In genomic region chr17:72121164-72122001, GRCh38 we compare ENCODE assay signal across 8 cellular contexts. TPM values are rescaled to one million over a fixed set of nuclear protein-coding genes. Genes with fewer than 3 reads are reported as not detected.
DNase-seq lines count a peak whose midpoint lies in the region; ATAC-seq and TF ChIP-seq lines count a peak whose summit lies in the region.

No MANE protein-coding gene starts in this region.

- H3K9me3 Mint-ChIP-seq in activated CD4-positive, alpha-beta T cell treated with anti-CD3 and anti-CD28 coated beads, Interleukin-2, amount 10 ng/mL, durations not matched to agents 24 days and 14 days = no peaks in the 10 kb centered on the region
- peaks cover 0 to 14% (median 1%) of the 10 kb centered on the region in 8 donors for H3K9me3 Mint-ChIP-seq in CD4-positive, alpha-beta memory T cell

- H3K36me3 ChIP-seq in heart left ventricle (peaks cover 0 to 23% (median 2%) of the 10 kb centered on the region in 9 donors), rectal smooth muscle tissue (ENCODE audit: control insufficient read depth, insufficient read depth, low read length) (no peaks in the 10 kb centered on the region)
- H3K36me3 ChIP-seq in CD4-positive, alpha-beta memory T cell (ENCODE audit: insufficient read depth, low read length) = no peaks in the 10 kb centered on the region

- WGBS in heart left ventricle, 4 donors = 0 to 1% (median 1%) methylated on average over 35 to 88 of the region's 88 CpGs

- DNase-seq in activated CD4-positive, alpha-beta T cell treated with anti-CD3 and anti-CD28 coated beads, Interleukin-2, amount 10 ng/mL, durations not matched to agents 24 days and 14 days = no peak
- no peak for DNase-seq in activated CD4-positive, alpha-beta T cell treated with anti-CD3 and anti-CD28 coated beads, Interleukin-2, amount 50 U/mL, for 48 hours
- DNase-seq in T1000 (lab: John Stamatoyannopoulos, UW) (peak; percentile 45), heart left ventricle (peak; percentile 51 to 66 (median 54)), NCI-H1048 (lab: John Stamatoyannopoulos, UW) (no peak)
- DNase-seq in CD4-positive, alpha-beta memory T cell = no peak

- H3K9me3 ChIP-seq in heart left ventricle = no peaks in the 10 kb centered on the region
- no peaks in the 10 kb centered on the region for H3K9me3 ChIP-seq in CD4-positive, alpha-beta memory T cell (ENCODE audit: control insufficient read depth in 1 of 2, low read length in 2 of 2)

- peaks cover 0 to 64% (median 14%) of the 10 kb centered on the region in 12 donors for H3K4me1 ChIP-seq in heart left ventricle
- H3K4me1 ChIP-seq in rectal smooth muscle tissue (ENCODE audit: control insufficient read depth, insufficient read depth, low read length) = peaks cover 7% of the 10 kb centered on the region
- peaks cover 7% of the 10 kb centered on the region for H3K4me1 ChIP-seq in CD4-positive, alpha-beta memory T cell (ENCODE audit: insufficient read depth, low read length)

- H3K27me3 Mint-ChIP-seq in activated CD4-positive, alpha-beta T cell treated with anti-CD3 and anti-CD28 coated beads, Interleukin-2, amount 10 ng/mL, durations not matched to agents 24 days and 14 days = peaks cover 66% of the 10 kb centered on the region
- H3K27me3 Mint-ChIP-seq in CD4-positive, alpha-beta memory T cell = peaks cover 36 to 48% of the 10 kb centered on the region in 2 donors

- peak in 5 of 12 donors; percentile 9 to 39 (median 20) for TF ChIP-seq CTCF in heart left ventricle (IDR thresholded peaks at IDR 0.05)

- H3K27me3 ChIP-seq in heart left ventricle (peaks cover under 1 to 85% (median 40%) of the 10 kb centered on the region in 9 donors), rectal smooth muscle tissue (ENCODE audit: control insufficient read depth, insufficient read depth, low read length) (peaks cover 19% of the 10 kb centered on the region)
- peaks cover 24% of the 10 kb centered on the region for H3K27me3 ChIP-seq in CD4-positive, alpha-beta memory T cell (ENCODE audit: insufficient read depth, low read length)

- H3K27ac ChIP-seq in heart left ventricle = peak overlapping the region; percentile 76 to 98 (median 87)
- peak overlapping the region; percentile 1 for H3K27ac ChIP-seq in rectal smooth muscle tissue (ENCODE audit: low read depth, low read length)
- H3K27ac ChIP-seq in CD4-positive, alpha-beta memory T cell (ENCODE audit: low read depth, low read length) = no peak overlapping the region

- no peak overlapping the region for H3K4me3 Mint-ChIP-seq in activated CD4-positive, alpha-beta T cell treated with anti-CD3 and anti-CD28 coated beads, Interleukin-2, amount 10 ng/mL, durations not matched to agents 24 days and 14 days
- H3K4me3 Mint-ChIP-seq in CD4-positive, alpha-beta memory T cell = peak overlapping the region in 3 of 8 donors; percentile 34 to 57 (median 48)

- H3K36me3 Mint-ChIP-seq in activated CD4-positive, alpha-beta T cell treated with anti-CD3 and anti-CD28 coated beads, Interleukin-2, amount 10 ng/mL, durations not matched to agents 24 days and 14 days (ENCODE audit: low read depth) = peaks cover 5% of the 10 kb centered on the region
- no peaks in the 10 kb centered on the region for H3K36me3 Mint-ChIP-seq in CD4-positive, alpha-beta memory T cell

- peaks cover 8% of the 10 kb centered on the region for H3K4me1 Mint-ChIP-seq in activated CD4-positive, alpha-beta T cell treated with anti-CD3 and anti-CD28 coated beads, Interleukin-2, amount 10 ng/mL, durations not matched to agents 24 days and 14 days
- H3K4me1 Mint-ChIP-seq in CD4-positive, alpha-beta memory T cell = peaks cover 5 to 42% (median 12%) of the 10 kb centered on the region in 4 donors

- POLR2A ChIA-PET in CD4-positive, alpha-beta memory T cell (lab: Charles Lee; ENCODE audit: partially characterized antibody) = no interaction called here

- peak overlapping the region; percentile 63 for H3K27ac Mint-ChIP-seq in activated CD4-positive, alpha-beta T cell treated with anti-CD3 and anti-CD28 coated beads, Interleukin-2, amount 10 ng/mL, durations not matched to agents 24 days and 14 days
- no peak overlapping the region for H3K27ac Mint-ChIP-seq in CD4-positive, alpha-beta memory T cell

- TF ChIP-seq POLR2A in heart left ventricle (IDR thresholded peaks at IDR 0.05) = no peak

- H3K4me3 ChIP-seq in heart left ventricle (peak overlapping the region; percentile 54 to 94 (median 74)), rectal smooth muscle tissue (ENCODE audit: low read length) (peak overlapping the region; percentile 85)
- no peak overlapping the region for H3K4me3 ChIP-seq in CD4-positive, alpha-beta memory T cell (ENCODE audit: low read length in 2 of 2)

- no peak overlapping the region for H3K9ac ChIP-seq in rectal smooth muscle tissue (ENCODE audit: low read length)

- ATAC-seq in HG03045 (IDR thresholded peaks at IDR 0.05; ENCODE audit: unreplicated experiment) = peak; percentile 6
- ATAC-seq in heart left ventricle = peak in 3 of 4 donors; percentile 23 to 40 (median 25)

- CTCF ChIA-PET in CD4-positive, alpha-beta memory T cell (lab: Charles Lee; ENCODE audit: partially characterized antibody) = interaction anchor here (1.3 kb wide), 1 partner anchor 10 kb away, joined by 3 read pairs; no protein-coding TSS in a partner anchor

- intact Hi-C loops in activated CD4-positive, alpha-beta T cell treated with anti-CD3 and anti-CD28 coated beads, Interleukin-2, amount 10 ng/mL, durations not matched to agents 24 days and 14 days (cut with micrococcal nuclease) = no loop called here
- intact Hi-C loops in heart left ventricle (cut with DNase I) = loop anchor here in 4 of 10 donors (5.0 to 10.0 kb wide), 7 partner anchors 51 to 1004 kb away; no protein-coding TSS in a partner anchor
- intact Hi-C loops in CD4-positive, alpha-beta memory T cell (cut with micrococcal nuclease) = no loop called here

RNA-seq across cellular contexts. Expression of gene SOX9, which starts 0.6 kb away (rescaled TPM):
- total RNA-seq in activated CD4-positive, alpha-beta T cell treated with anti-CD3 and anti-CD28 coated beads, Interleukin-2, amount 10 ng/mL, durations not matched to agents 24 days and 14 days = not detected in 2 replicates
- total RNA-seq in heart left ventricle = 10 to 100 TPM in 8 of 9 donors, 1 to 10 TPM in 1; 8.9 to 19.7 (median 13.7) TPM
- polyA plus RNA-seq in heart left ventricle = 10 to 100 TPM in 1 of 2 donors, 1 to 10 TPM in 1; 7.6 to 12.1 TPM
- total RNA-seq in CD4-positive, alpha-beta memory T cell = not detected
- polyA plus RNA-seq in CD4-positive, alpha-beta memory T cell = not detected

Comparison
In these comparisons a context has a peak if more than half of its experiments do, and no peak if none do; other contexts are left out.
1. DNase-seq: peak in T1000 (single experiment) and heart left ventricle (5 of 5); none in activated CD4-positive, alpha-beta T cell treated with anti-CD3 and anti-CD28 coated beads, Interleukin-2, amount 10 ng/mL, durations not matched to agents 24 days and 14 days (single experiment), activated CD4-positive, alpha-beta T cell treated with anti-CD3 and anti-CD28 coated beads, Interleukin-2, amount 50 U/mL, for 48 hours (0 of 2), CD4-positive, alpha-beta memory T cell (0 of 5) and NCI-H1048 (single experiment).
2. H3K4me3 ChIP-seq: peak in heart left ventricle (12 of 12) and rectal smooth muscle tissue (single experiment); none in CD4-positive, alpha-beta memory T cell (0 of 2).